In the genomic region with DNA sequence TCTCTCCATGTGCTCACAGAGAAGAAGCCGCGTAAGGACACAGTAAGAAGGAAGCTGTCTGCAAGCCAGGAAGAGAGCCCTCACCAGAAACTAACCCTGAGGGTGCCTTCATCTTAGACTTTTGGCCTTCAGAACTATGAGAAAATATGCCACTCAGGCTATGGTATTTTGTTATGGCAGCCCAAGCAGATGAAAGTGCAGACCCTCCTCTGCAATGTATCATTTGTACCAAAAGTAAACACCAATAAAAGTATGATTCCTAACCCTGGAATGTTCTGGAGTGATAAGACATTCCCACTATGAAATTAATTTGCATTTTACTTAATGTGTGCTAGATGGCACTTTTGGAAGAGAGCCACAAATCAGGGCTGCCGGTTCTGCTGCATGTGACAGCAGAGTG, we compare ENCODE assay signal across 19 cellular contexts.
A peak's percentile ranks its signal among the peaks of the same experiment; 100 is the strongest.
DNase-seq lines count a peak whose midpoint lies in the region; ATAC-seq and TF ChIP-seq lines count a peak whose summit lies in the region.
"Had no signal": no experiment of that assay in that cellular context is flagged by ENCODE, and none has a peak within 500 bp of the region (broad histone marks: within the 10 kb centered on the region; RNA-seq: fewer than 3 reads in every experiment).

No MANE protein-coding gene starts in this region.

- H3K4me1 ChIP-seq in foreskin keratinocyte: no peaks in the 10 kb centered on the region
- H3K4me1 ChIP-seq: SJCRH30 had no signal

- TF ChIP-seq CTCF in foreskin keratinocyte (conservative IDR thresholded peaks at IDR 0.05): no peak

- H3K27me3 ChIP-seq in foreskin keratinocyte: peaks cover 28% of the 10 kb centered on the region
- H3K27me3 ChIP-seq: SJCRH30 had no signal

- ATAC-seq in foreskin keratinocyte: no peak
- ATAC-seq: HepG2 had no signal

- no peak overlapping the region for H3K27ac ChIP-seq in foreskin keratinocyte
- H3K27ac ChIP-seq: RWPE1, SJCRH30 had no signal

- DNase-seq in EH (ENCODE audit: low read depth): peak; percentile 77
- peak; percentile 49 for DNase-seq in LoVo (ENCODE audit: low spot score)
- DNase-seq in SW480 (ENCODE audit: low spot score): peak; percentile 6
- peak; percentile 10 for DNase-seq in renal cortical epithelial cell (ENCODE audit: low read depth)
- no peak for DNase-seq in foreskin keratinocyte
- DNase-seq in pons (ENCODE audit: low spot score): no peak
- DNase-seq in cortex of kidney (lab: John Stamatoyannopoulos, UW): no peak
- DNase-seq: CD8-positive, alpha-beta memory T cell; DMS79 treated with DMSO at 0.1 percent for 48 hours; GOT3; KG1; NCI-H1105; NCI-H187; NCI-H446; NCI-H69; SJCRH30; SW 1271 had no signal

Comparison
In these comparisons a context has a peak if more than half of its experiments do, and no peak if none do; other contexts are left out.
1. DNase-seq: peak in EH (single experiment), LoVo (single experiment), SW480 (single experiment) and renal cortical epithelial cell (single experiment); none in foreskin keratinocyte (0 of 2), pons (single experiment) and cortex of kidney (single experiment).